In genomic region chr2:69802781-69803367, GRCh38 we compare ENCODE assay signal across 8 cellular contexts. TPM values are rescaled to one million over a fixed set of nuclear protein-coding genes. Genes with fewer than 3 reads are reported as not detected.
DNase-seq lines count a peak whose midpoint lies in the region; ATAC-seq and TF ChIP-seq lines count a peak whose summit lies in the region.
"Not testable (repeated sequence)": the region's sequence is repeated elsewhere in the genome, so short reads cannot be mapped to it uniquely, and the experiment has no call there.

No MANE protein-coding gene starts in this region.

- H3K36me3 ChIP-seq in esophagus muscularis mucosa, result peaks cover 18 to 44% (median 24%) of the 10 kb centered on the region in 4 donors

- peak; percentile 78 for ATAC-seq in GM18517 (IDR thresholded peaks at IDR 0.05; ENCODE audit: unreplicated experiment)
- peak; percentile 52 for ATAC-seq in GM19438 (IDR thresholded peaks at IDR 0.05; ENCODE audit: low read depth, unreplicated experiment)
- ATAC-seq in GM21737 (IDR thresholded peaks at IDR 0.05; ENCODE audit: unreplicated experiment), result peak; percentile 49
- peak; percentile 51 for ATAC-seq in HG03045 (IDR thresholded peaks at IDR 0.05; ENCODE audit: unreplicated experiment)
- ATAC-seq in HG03469 (IDR thresholded peaks at IDR 0.05; ENCODE audit: unreplicated experiment), result peak; percentile 42

- not testable (repeated sequence) for H3K9me3 ChIP-seq in esophagus muscularis mucosa

- H3K27ac ChIP-seq in esophagus muscularis mucosa (replicated peaks in 1 of 4), result not testable (repeated sequence)

- H3K4me1 ChIP-seq in esophagus muscularis mucosa, result peaks cover 5 to 21% (median 16%) of the 10 kb centered on the region in 4 donors

- TF ChIP-seq POLR2A in esophagus muscularis mucosa (IDR thresholded peaks at IDR 0.05; ENCODE audit: low read depth), result not testable (repeated sequence)

- not testable (repeated sequence) for H3K4me3 Mint-ChIP-seq in CD14-positive monocyte

- TF ChIP-seq EP300 in esophagus muscularis mucosa (IDR thresholded peaks at IDR 0.05), result not testable (repeated sequence)

- H3K27ac Mint-ChIP-seq in CD14-positive monocyte, result peak overlapping the region in 4 of 7 donors; percentile 21 to 57 (median 36)

- 81% methylated on average over 4 of the region's 4 CpGs for WGBS in esophagus muscularis mucosa

- peaks cover 42 to 54% of the 10 kb centered on the region in 2 donors for H3K36me3 Mint-ChIP-seq in CD14-positive monocyte

- TF ChIP-seq CTCF in CD14-positive monocyte (IDR thresholded peaks at IDR 0.05); esophagus muscularis mucosa (IDR thresholded peaks at IDR 0.05): not testable (repeated sequence)

- H3K4me1 Mint-ChIP-seq in CD14-positive monocyte, result peaks cover 46% of the 10 kb centered on the region

- not testable (repeated sequence) for H3K27me3 ChIP-seq in esophagus muscularis mucosa

- not testable (repeated sequence) for H3K9me3 Mint-ChIP-seq in CD14-positive monocyte

- not testable (repeated sequence) for DNase-seq in CD14-positive monocyte (ENCODE audit: low spot score)
- DNase-seq in NOMO-1 treated with DMSO at 0.1 percent for 48 hours (lab: John Stamatoyannopoulos, UW; ENCODE audit: unreplicated experiment) (peak; percentile 52), esophagus muscularis mucosa (ENCODE audit: extremely low spot score) (peak; percentile 24)

- intact Hi-C loops in CD14-positive monocyte (cut with micrococcal nuclease); esophagus muscularis mucosa (cut with DNase I): not testable (repeated sequence)

- H3K4me3 ChIP-seq in esophagus muscularis mucosa, result not testable (repeated sequence)

- H3K27me3 Mint-ChIP-seq in CD14-positive monocyte (ENCODE audit: low read depth in 3 of 3), result not testable (repeated sequence)

RNA-seq across cellular contexts. Expression of gene GMCL1, which starts 26.6 kb away (rescaled TPM):
- 10 to 100 TPM in 1 of 2 donors, 1 to 10 TPM in 1; 9.4 to 15.1 TPM for polyA plus RNA-seq in CD14-positive monocyte
- total RNA-seq in esophagus muscularis mucosa, result 10 to 100 TPM in 2 of 4 donors, 1 to 10 TPM in 2; 9.5 to 13.7 (median 10.3) TPM
